In the genomic region with DNA sequence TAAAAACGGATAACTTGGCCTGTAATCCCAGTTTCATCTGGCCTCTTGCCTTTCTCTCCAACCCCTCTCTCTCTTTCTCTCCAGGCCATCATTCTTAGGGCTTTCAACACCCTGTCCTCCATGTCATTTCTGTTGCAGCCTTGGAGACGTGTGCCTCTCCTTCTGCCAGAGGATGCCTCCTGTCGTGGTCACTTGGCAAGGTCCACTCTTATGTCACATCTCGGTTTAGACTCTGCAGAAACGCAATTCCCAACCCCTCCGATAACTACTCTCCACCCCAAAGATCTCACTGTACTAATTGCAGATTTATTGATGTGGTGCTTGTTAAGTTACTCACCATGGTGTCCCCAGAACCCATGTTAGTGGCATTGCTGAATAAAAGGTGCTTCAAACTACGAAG, we compare ENCODE assay signal across 19 cellular contexts.
DNase-seq lines count a peak whose midpoint lies in the region; TF ChIP-seq lines count a peak whose summit lies in the region.
"Had no signal": no experiment of that assay in that cellular context is flagged by ENCODE, and none has a peak within 500 bp of the region (broad histone marks: within the 10 kb centered on the region; RNA-seq: fewer than 3 reads in every experiment).

No MANE protein-coding gene starts in this region.

- DNase-seq in NCI-H82 (lab: John Stamatoyannopoulos, UW): peak; percentile 14
- no peak for DNase-seq in NCI-H82 treated with DMSO at 0.1 percent for 48 hours (lab: John Stamatoyannopoulos, UW; ENCODE audit: unreplicated experiment)
- peak; percentile 37 for DNase-seq in cerebellum (ENCODE audit: low spot score)
- peak; percentile 64 for DNase-seq in esophagus muscularis mucosa (ENCODE audit: extremely low spot score)
- no peak for DNase-seq in T-helper 9 cell
- DNase-seq in occipital lobe (lab: John Stamatoyannopoulos, UW): no peak
- no peak for DNase-seq in stimulated activated CD4-positive, alpha-beta T cell treated with anti-CD3 and anti-CD28 coated beads, Interleukin-15, amount 100 ng/mL, for 24 hours
- DNase-seq: AML-193; Caco-2; Calu3; CD4-positive, alpha-beta T cell; CD8-positive, alpha-beta T cell; DMS79 treated with DMSO at 0.1 percent for 48 hours; GDM1 had no signal

- no peak for TF ChIP-seq EP300 in esophagus muscularis mucosa (IDR thresholded peaks at IDR 0.05)

- no peaks in the 10 kb centered on the region for H3K36me3 ChIP-seq in esophagus muscularis mucosa
- H3K36me3 ChIP-seq: BLaER1 treated with 17β-estradiol and CSF1 and Interleukin-3, amounts not matched to agents 10 nM and 100 nM had no signal

- intact Hi-C loops in esophagus muscularis mucosa (cut with DNase I): no loop called here

- no peak for TF ChIP-seq POLR2A in esophagus muscularis mucosa (IDR thresholded peaks at IDR 0.05; ENCODE audit: low read depth)

- TF ChIP-seq CTCF in esophagus muscularis mucosa (IDR thresholded peaks at IDR 0.05): no peak

- 86% methylated on average over 7 of the region's 7 CpGs for WGBS in esophagus muscularis mucosa

- H3K4me1 ChIP-seq in esophagus muscularis mucosa: no peaks in the 10 kb centered on the region
- H3K4me1 ChIP-seq: A549, Caco-2 had no signal

- no peak overlapping the region for H3K4me3 ChIP-seq in esophagus muscularis mucosa
- H3K4me3 ChIP-seq: A549; BLaER1 treated with 17β-estradiol and CSF1 and Interleukin-3, amounts not matched to agents 10 nM and 100 nM; GM12878 had no signal

- H3K9me3 ChIP-seq in esophagus muscularis mucosa: no peaks in the 10 kb centered on the region
- H3K9me3 ChIP-seq: A549, Caco-2 had no signal

- H3K27ac ChIP-seq in esophagus muscularis mucosa (replicated peaks in 1 of 4): no peak overlapping the region
- H3K27ac ChIP-seq: 22Rv1; A549; BLaER1 treated with 17β-estradiol and CSF1 and Interleukin-3, amounts not matched to agents 10 nM and 100 nM; C4-2B had no signal

- no peaks in the 10 kb centered on the region for H3K27me3 ChIP-seq in esophagus muscularis mucosa
- H3K27me3 ChIP-seq: BLaER1 treated with 17β-estradiol and CSF1 and Interleukin-3, amounts not matched to agents 10 nM and 100 nM had no signal

Comparison
In these comparisons a context has a peak if more than half of its experiments do, and no peak if none do; other contexts are left out.
1. DNase-seq: peak in NCI-H82 (single experiment), cerebellum (single experiment) and esophagus muscularis mucosa (single experiment); none in NCI-H82 treated with DMSO at 0.1 percent for 48 hours (single experiment), T-helper 9 cell (single experiment), occipital lobe (single experiment) and stimulated activated CD4-positive, alpha-beta T cell treated with anti-CD3 and anti-CD28 coated beads, Interleukin-15, amount 100 ng/mL, for 24 hours (single experiment).